In genomic region chr19:17289489-17289888, GRCh38 we compare ENCODE assay signal across 8 cellular contexts. TPM values are rescaled to one million over a fixed set of nuclear protein-coding genes. Genes with fewer than 3 reads are reported as not detected.
DNase-seq lines count a peak whose midpoint lies in the region; ATAC-seq and TF ChIP-seq lines count a peak whose summit lies in the region.

No MANE protein-coding gene starts in this region.

- H2AFZ ChIP-seq in GM23248, result no peak overlapping the region

- H3K9ac ChIP-seq in GM23248, result no peak overlapping the region
- H3K9ac ChIP-seq in NT2/D1 (ENCODE audit: insufficient read length, low read depth), result no peak overlapping the region

- H3K4me2 ChIP-seq in GM23248 (ENCODE audit: unreplicated experiment), result no peak overlapping the region

- H3K27ac ChIP-seq in GM23248 (no peak overlapping the region), left lung (no peak overlapping the region), testis (no peak overlapping the region)

- no peaks in the 10 kb centered on the region for H3K4me1 ChIP-seq in GM23248 (ENCODE audit: insufficient read depth)
- H3K4me1 ChIP-seq in NT2/D1 (ENCODE audit: insufficient read depth, insufficient read length), result peaks cover 7% of the 10 kb centered on the region
- H3K4me1 ChIP-seq in left lung, result peaks cover 3 to 13% of the 10 kb centered on the region in 2 donors
- no peaks in the 10 kb centered on the region for H3K4me1 ChIP-seq in testis

- no peaks in the 10 kb centered on the region for H3F3A ChIP-seq in GM23248 (ENCODE audit: insufficient read depth)

- H3K9me3 ChIP-seq in GM23248 (ENCODE audit: low read depth), result no peaks in the 10 kb centered on the region
- peaks cover 8% of the 10 kb centered on the region; the same call in 1 of the 2 replicates for H3K9me3 ChIP-seq in NT2/D1 (ENCODE audit: insufficient read depth, low read length)
- H3K9me3 ChIP-seq in left lung, result no peaks in the 10 kb centered on the region
- H3K9me3 ChIP-seq in testis, result no peaks in the 10 kb centered on the region

- no peaks in the 10 kb centered on the region for H3K9me2 ChIP-seq in GM23248 (ENCODE audit: insufficient read depth)

- ATAC-seq in left lung, result peak; percentile 38
- ATAC-seq in HG03439 (IDR thresholded peaks at IDR 0.05; ENCODE audit: unreplicated experiment), result no peak
- ATAC-seq in HG03571 (IDR thresholded peaks at IDR 0.05; ENCODE audit: unreplicated experiment), result no peak

- in situ Hi-C loops in GM23248 (cut with MboI), result no loop called here

- WGBS in GM23248 (ENCODE audit: low coverage in 1 of 2, low lambda C conversion rate in 2 of 2, missing lambda C conversion rate in 2 of 2), 2 experiments, result 15 to 29% methylated on average over 12 to 22 of the region's 22 CpGs
- 10 to 14% methylated on average over 10 to 22 of the region's 22 CpGs for WGBS in testis, 2 donors

- no peaks in the 10 kb centered on the region for H3K79me2 ChIP-seq in GM23248 (ENCODE audit: insufficient read depth)

- no peak for TF ChIP-seq CTCF in cardiac fibroblast (IDR thresholded peaks at IDR 0.05; ENCODE audit: low read depth, low read length)
- no peak for TF ChIP-seq CTCF in left lung (IDR thresholded peaks at IDR 0.05)
- no peak for TF ChIP-seq CTCF in testis (IDR thresholded peaks at IDR 0.05)

- no peaks in the 10 kb centered on the region for H4K20me1 ChIP-seq in GM23248 (ENCODE audit: insufficient read depth)

- intact Hi-C loops in left lung (cut with DNase I) (loop anchor here in 1 of 2 donors (10.0 kb wide), 1 partner anchor 85 kb away; no protein-coding TSS in a partner anchor), testis (cut with DNase I; ENCODE audit: low total_unique reads) (loop anchor here (10.0 kb wide), 1 partner anchor 225 kb away; no protein-coding TSS in a partner anchor)

- H3K27me3 ChIP-seq in GM23248 (replicated peaks; ENCODE audit: insufficient read depth) (no peaks in the 10 kb centered on the region), NT2/D1 (ENCODE audit: insufficient read depth, insufficient read length) (no peaks in the 10 kb centered on the region), left lung (no peaks in the 10 kb centered on the region), testis (no peaks in the 10 kb centered on the region)

- DNase-seq in GM23248, result peak; percentile 85
- peak; percentile 89 for DNase-seq in NT2/D1 (ENCODE audit: low read depth, low spot score)
- DNase-seq in cardiac fibroblast (ENCODE audit: low read depth in 2 of 2), result peak; percentile 93 to 96
- peak; percentile 65 to 85 for DNase-seq in left lung
- peak; percentile 82 for DNase-seq in testis
- no peak for DNase-seq in COR-L47 (lab: John Stamatoyannopoulos, UW)

- H3K4me3 ChIP-seq in GM23248, result no peak overlapping the region
- H3K4me3 ChIP-seq in NT2/D1 (ENCODE audit: insufficient read length, low read depth), result peak overlapping the region; percentile 8
- peak overlapping the region in 1 of 2 donors; percentile 17 for H3K4me3 ChIP-seq in cardiac fibroblast (replicated peaks in 1 of 2; ENCODE audit: low read depth in 2 of 2, low read length in 2 of 2)
- H3K4me3 ChIP-seq in left lung, result no peak overlapping the region
- no peak overlapping the region for H3K4me3 ChIP-seq in testis

- no peak for TF ChIP-seq POLR2A in testis (IDR thresholded peaks at IDR 0.05)

- H3K36me3 ChIP-seq in GM23248 (ENCODE audit: low read depth) (no peaks in the 10 kb centered on the region), NT2/D1 (ENCODE audit: insufficient read depth, insufficient read length, low read length) (peaks cover 24% of the 10 kb centered on the region), left lung (peaks cover 0 to 4% of the 10 kb centered on the region in 2 donors), testis (ENCODE audit: low read depth, missing control alignments) (no peaks in the 10 kb centered on the region)

RNA-seq across cellular contexts. Expression of gene ANKLE1, which starts 7.8 kb away (rescaled TPM):
- 0.54 and 1.4 TPM in 2 replicates for total RNA-seq in GM23248 (2014; rRNA removed; shearing (Covaris generic))
- polyA plus RNA-seq in GM23248 (2016; fragmentation: Nextera tagmentation; extraction: Ambion mirVana) (0.14 and 0.31 TPM in 2 replicates), testis (ENCODE audit: insufficient read depth, low read depth, low replicate concordance) (0.45 TPM)
- total RNA-seq in left lung (under 1 TPM; 0.45 to 0.55 TPM), testis (1 to 10 TPM; 3.1 to 5.3 TPM)

RNA-seq across cellular contexts. Expression of gene ABHD8, which starts 13.7 kb away (rescaled TPM):
- total RNA-seq in GM23248 (2014; rRNA removed; shearing (Covaris generic)), result 10.9 and 19.1 TPM in 2 replicates
- polyA plus RNA-seq in GM23248 (2016; fragmentation: Nextera tagmentation; extraction: Ambion mirVana) (8.7 and 9.1 TPM in 2 replicates), testis (ENCODE audit: insufficient read depth, low read depth, low replicate concordance) (70.7 TPM)
- total RNA-seq in left lung (10 to 100 TPM; 16.9 to 17.1 TPM), testis (10 to 100 TPM; 27.1 to 49.1 TPM)

RNA-seq across cellular contexts. Expression of gene MRPL34, which starts 16.2 kb away (rescaled TPM):
- total RNA-seq in GM23248 (2014; rRNA removed; shearing (Covaris generic)), result 14.7 and 23.0 TPM in 2 replicates
- polyA plus RNA-seq in GM23248 (2016; fragmentation: Nextera tagmentation; extraction: Ambion mirVana), result 74.5 and 78.8 TPM in 2 replicates
- 10 to 100 TPM; 72.9 to 91.9 TPM for total RNA-seq in left lung
- 100 to 1,000 TPM; 180 to 206 TPM for total RNA-seq in testis
- polyA plus RNA-seq in testis (ENCODE audit: insufficient read depth, low read depth, low replicate concordance), result 126 TPM

RNA-seq across cellular contexts. Expression of gene DDA1, which starts 19.9 kb away (rescaled TPM):
- total RNA-seq in GM23248 (2014; rRNA removed; shearing (Covaris generic)), result 10.9 and 40.8 TPM in 2 replicates
- 87.8 and 96.9 TPM in 2 replicates for polyA plus RNA-seq in GM23248 (2016; fragmentation: Nextera tagmentation; extraction: Ambion mirVana)
- 10 to 100 TPM; 30.5 to 44.1 TPM for total RNA-seq in left lung
- total RNA-seq in testis, result 10 to 100 TPM; 46.4 to 55.5 TPM
- polyA plus RNA-seq in testis (ENCODE audit: insufficient read depth, low read depth, low replicate concordance), result 123 TPM

RNA-seq across cellular contexts. Expression of gene BABAM1, which starts 22.2 kb away (rescaled TPM):
- total RNA-seq in GM23248 (2014; rRNA removed; shearing (Covaris generic)), result 78.5 and 82.7 TPM in 2 replicates
- polyA plus RNA-seq in GM23248 (2016; fragmentation: Nextera tagmentation; extraction: Ambion mirVana), result 90.3 and 99.6 TPM in 2 replicates
- 10 to 100 TPM; 73.1 to 75.5 TPM for total RNA-seq in left lung
- 10 to 100 TPM; 93.2 to 95.4 TPM for total RNA-seq in testis
- polyA plus RNA-seq in testis (ENCODE audit: insufficient read depth, low read depth, low replicate concordance), result 110 TPM
